ENCODE assay signal across 10 cellular contexts in genomic region chr11:2940930-2941821, GRCh38. TPM values are rescaled to one million over a fixed set of nuclear protein-coding genes. Genes with fewer than 3 reads are reported as not detected.
DNase-seq lines count a peak whose midpoint lies in the region; ATAC-seq and TF ChIP-seq lines count a peak whose summit lies in the region.
"Had no signal": no experiment of that assay in that cellular context is flagged by ENCODE, and none has a peak within 500 bp of the region (broad histone marks: within the 10 kb centered on the region; RNA-seq: fewer than 3 reads in every experiment).

No MANE protein-coding gene starts in this region.

- no peak overlapping the region for H2AFZ ChIP-seq in OCI-LY7 (ENCODE audit: low read length)

- H4K20me1 ChIP-seq in OCI-LY7 (ENCODE audit: insufficient read depth, low read length) = no peaks in the 10 kb centered on the region

- CTCF ChIA-PET in activated CD4-positive, alpha-beta T cell treated with anti-CD3 and anti-CD28 coated beads, Interleukin-2, amount 10 ng/mL, durations not matched to agents 7 days and 5 days (lab: Charles Lee) = interaction anchor here (1.4 to 1.7 kb wide), 2 partner anchors 9 to 49 kb away, joined by 3 to 5 read pairs; no protein-coding TSS in a partner anchor
- CTCF ChIA-PET in T-cell (lab: Charles Lee) (interaction anchor here in 1 of 2 donors (0.6 kb wide), 1 partner anchor 419 kb away, joined by 4 read pairs; no protein-coding TSS in a partner anchor), OCI-LY7 (lab: Charles Lee; ENCODE audit: unreplicated experiment) (no interaction called here)

- POLR2A ChIA-PET in activated CD4-positive, alpha-beta T cell treated with anti-CD3 and anti-CD28 coated beads, Interleukin-2, amount 10 ng/mL, durations not matched to agents 7 days and 5 days (lab: Charles Lee) = no interaction called here
- POLR2A ChIA-PET in T-cell (lab: Charles Lee) = no interaction called here
- POLR2A ChIA-PET in OCI-LY7 (lab: Charles Lee) = no interaction called here

- no peaks in the 10 kb centered on the region for H3K9me2 ChIP-seq in OCI-LY7 (ENCODE audit: insufficient read depth, low read length)

- no peak overlapping the region for H3K4me3 Mint-ChIP-seq in activated CD4-positive, alpha-beta T cell treated with anti-CD3 and anti-CD28 coated beads, Interleukin-2, amount 10 ng/mL, durations not matched to agents 7 days and 5 days
- H3K4me3 Mint-ChIP-seq in T-cell = no peak overlapping the region
- H3K4me3 Mint-ChIP-seq in stimulated activated naive B cell treated with anti-CD40 and anti-IgM and Interleukin-4, amounts not matched to agents 10 μg/mL and 1 μg/mL and 100 μg/mL, for 72 hours = no peak overlapping the region

- peak overlapping the region; percentile 36 for H3K27ac Mint-ChIP-seq in activated CD4-positive, alpha-beta T cell treated with anti-CD3 and anti-CD28 coated beads, Interleukin-2, amount 10 ng/mL, durations not matched to agents 7 days and 5 days
- H3K27ac Mint-ChIP-seq in T-cell = peak overlapping the region in 1 of 2 donors; percentile 34
- H3K27ac Mint-ChIP-seq in stimulated activated naive B cell treated with anti-CD40 and anti-IgM and Interleukin-4, amounts not matched to agents 10 μg/mL and 1 μg/mL and 100 μg/mL, for 72 hours = peak overlapping the region; percentile 14

- H3K27ac ChIP-seq in OCI-LY7 (ENCODE audit: low read depth, low read length, poor library complexity, severe bottlenecking) = no peak overlapping the region
- H3K27ac ChIP-seq: VCaP had no signal

- intact Hi-C loops in left cardiac atrium (cut with DNase I) (no loop called here), OCI-LY7 (cut with micrococcal nuclease; ENCODE audit: unreplicated experiment) (no loop called here)

- H3K4me2 ChIP-seq in OCI-LY7 (ENCODE audit: low read length) = no peak overlapping the region

- peaks cover 23% of the 10 kb centered on the region for H3K9me3 Mint-ChIP-seq in activated CD4-positive, alpha-beta T cell treated with anti-CD3 and anti-CD28 coated beads, Interleukin-2, amount 10 ng/mL, durations not matched to agents 7 days and 5 days
- H3K9me3 Mint-ChIP-seq in T-cell = peaks cover 10 to 19% (median 10%) of the 10 kb centered on the region in 3 donors
- H3K9me3 Mint-ChIP-seq in stimulated activated naive B cell treated with anti-CD40 and anti-IgM and Interleukin-4, amounts not matched to agents 10 μg/mL and 1 μg/mL and 100 μg/mL, for 72 hours = peaks cover 20% of the 10 kb centered on the region in 2 donors

- no peak for DNase-seq in activated CD4-positive, alpha-beta T cell treated with anti-CD3 and anti-CD28 coated beads, Interleukin-2, amount 10 ng/mL, durations not matched to agents 7 days and 5 days
- no peak for DNase-seq in activated CD4-positive, alpha-beta T cell treated with anti-CD3 and anti-CD28 coated beads for 48 hours
- DNase-seq in T-cell (no peak), left cardiac atrium (no peak), OCI-LY7 (ENCODE audit: low spot score) (no peak), germinal center (ENCODE audit: low spot score) (no peak)
- no peak for DNase-seq in stimulated activated naive B cell treated with anti-CD40 and anti-IgM and Interleukin-4, amounts not matched to agents 10 μg/mL and 1 μg/mL and 100 μg/mL, for 72 hours
- DNase-seq: NCI-H1694 had no signal

- no peaks in the 10 kb centered on the region for H3K79me2 ChIP-seq in OCI-LY7 (ENCODE audit: insufficient read depth, low read depth, low read length)

- no peaks in the 10 kb centered on the region for H3K27me3 Mint-ChIP-seq in activated CD4-positive, alpha-beta T cell treated with anti-CD3 and anti-CD28 coated beads, Interleukin-2, amount 10 ng/mL, durations not matched to agents 7 days and 5 days
- H3K27me3 Mint-ChIP-seq in T-cell = no peaks in the 10 kb centered on the region
- no peaks in the 10 kb centered on the region for H3K27me3 Mint-ChIP-seq in stimulated activated naive B cell treated with anti-CD40 and anti-IgM and Interleukin-4, amounts not matched to agents 10 μg/mL and 1 μg/mL and 100 μg/mL, for 72 hours

- peaks cover 25% of the 10 kb centered on the region for H3K9me3 ChIP-seq in OCI-LY7 (ENCODE audit: low read length)

- H3K4me1 ChIP-seq in OCI-LY7 (ENCODE audit: insufficient read depth, low read length, poor library complexity, severe bottlenecking) = no peaks in the 10 kb centered on the region

- peaks cover 37% of the 10 kb centered on the region for H3K36me3 Mint-ChIP-seq in activated CD4-positive, alpha-beta T cell treated with anti-CD3 and anti-CD28 coated beads, Interleukin-2, amount 10 ng/mL, durations not matched to agents 7 days and 5 days (ENCODE audit: low read depth)
- peaks cover 17% of the 10 kb centered on the region for H3K36me3 Mint-ChIP-seq in T-cell
- H3K36me3 Mint-ChIP-seq in stimulated activated naive B cell treated with anti-CD40 and anti-IgM and Interleukin-4, amounts not matched to agents 10 μg/mL and 1 μg/mL and 100 μg/mL, for 72 hours = peaks cover 33 to 49% of the 10 kb centered on the region in 2 donors

- BruUV-seq in OCI-LY7 (replicated peaks; lab: Mats Ljungman, UMichigan) = no TSS peak

- H3K4me1 Mint-ChIP-seq in activated CD4-positive, alpha-beta T cell treated with anti-CD3 and anti-CD28 coated beads, Interleukin-2, amount 10 ng/mL, durations not matched to agents 7 days and 5 days = peaks cover 19% of the 10 kb centered on the region
- peaks cover 39 to 43% (median 40%) of the 10 kb centered on the region in 3 donors for H3K4me1 Mint-ChIP-seq in T-cell
- H3K4me1 Mint-ChIP-seq in stimulated activated naive B cell treated with anti-CD40 and anti-IgM and Interleukin-4, amounts not matched to agents 10 μg/mL and 1 μg/mL and 100 μg/mL, for 72 hours = peaks cover 10 to 24% of the 10 kb centered on the region in 2 donors

- peaks cover 48% of the 10 kb centered on the region for H3K36me3 ChIP-seq in OCI-LY7 (ENCODE audit: insufficient read depth, low read length)

- H3K4me3 ChIP-seq in OCI-LY7 (ENCODE audit: low read depth, low read length, poor library complexity, severe bottlenecking) = no peak overlapping the region

- peak; percentile 3 to 14 (median 8) for ATAC-seq in T-cell (replicated peaks in 1 of 4)
- peak; percentile 2 to 8 for ATAC-seq in left cardiac atrium
- ATAC-seq in stimulated activated naive B cell treated with anti-CD40 and anti-IgM and Interleukin-4, amounts not matched to agents 10 μg/mL and 1 μg/mL and 100 μg/mL, for 72 hours (replicated peaks) = peak; percentile 19 to 22
- ATAC-seq in HG02642 (IDR thresholded peaks at IDR 0.05; ENCODE audit: poor library complexity, unreplicated experiment) = no peak

- no peak for TF ChIP-seq CTCF in OCI-LY7 (conservative IDR thresholded peaks at IDR 0.05; ENCODE audit: low read length)

RNA-seq across cellular contexts. Expression of gene PHLDA2, which starts 12.0 kb away (rescaled TPM):
- total RNA-seq in activated CD4-positive, alpha-beta T cell treated with anti-CD3 and anti-CD28 coated beads, Interleukin-2, amount 10 ng/mL, durations not matched to agents 7 days and 5 days = under 1 TPM; 0.35 to 0.45 TPM
- total RNA-seq in T-cell (1 to 10 TPM in 1 of 5 donors, under 1 TPM in 4; 0.65 to 1.3 (median 0.79) TPM), left cardiac atrium (1 to 10 TPM; 2.2 to 3.4 TPM), OCI-LY7 (2022) (0.34 and 0.50 TPM in 2 replicates)
- 0.16 and 1.0 TPM in 2 replicates for total RNA-seq in OCI-LY7 (2014; rRNA removed; shearing (Covaris generic))

RNA-seq across cellular contexts. Expression of gene NAP1L4, which starts 51.0 kb away (rescaled TPM):
- 100 to 1,000 TPM; 354 to 367 TPM for total RNA-seq in activated CD4-positive, alpha-beta T cell treated with anti-CD3 and anti-CD28 coated beads, Interleukin-2, amount 10 ng/mL, durations not matched to agents 7 days and 5 days
- total RNA-seq in T-cell = 100 to 1,000 TPM; 253 to 388 (median 299) TPM
- total RNA-seq in left cardiac atrium = 100 to 1,000 TPM; 125 to 144 TPM
- 152 and 247 TPM in 2 replicates for total RNA-seq in OCI-LY7 (2014; rRNA removed; shearing (Covaris generic))
- total RNA-seq in OCI-LY7 (2022) = 183 and 188 TPM in 2 replicates

RNA-seq across cellular contexts. Expression of gene CDKN1C, which starts 55.6 kb away (rescaled TPM):
- under 1 TPM; 0.29 to 0.40 TPM for total RNA-seq in activated CD4-positive, alpha-beta T cell treated with anti-CD3 and anti-CD28 coated beads, Interleukin-2, amount 10 ng/mL, durations not matched to agents 7 days and 5 days
- total RNA-seq in T-cell (1 to 10 TPM; 2.1 to 7.0 (median 5.3) TPM), left cardiac atrium (10 to 100 TPM; 23.3 to 44.2 TPM), OCI-LY7 (2022) (0.55 and 0.59 TPM in 2 replicates)
- total RNA-seq in OCI-LY7 (2014; rRNA removed; shearing (Covaris generic)) = 0.13 TPM in 1 of 2 replicates, not detected in the other
